ENCODE assay signal across 8 cellular contexts in the genomic region with DNA sequence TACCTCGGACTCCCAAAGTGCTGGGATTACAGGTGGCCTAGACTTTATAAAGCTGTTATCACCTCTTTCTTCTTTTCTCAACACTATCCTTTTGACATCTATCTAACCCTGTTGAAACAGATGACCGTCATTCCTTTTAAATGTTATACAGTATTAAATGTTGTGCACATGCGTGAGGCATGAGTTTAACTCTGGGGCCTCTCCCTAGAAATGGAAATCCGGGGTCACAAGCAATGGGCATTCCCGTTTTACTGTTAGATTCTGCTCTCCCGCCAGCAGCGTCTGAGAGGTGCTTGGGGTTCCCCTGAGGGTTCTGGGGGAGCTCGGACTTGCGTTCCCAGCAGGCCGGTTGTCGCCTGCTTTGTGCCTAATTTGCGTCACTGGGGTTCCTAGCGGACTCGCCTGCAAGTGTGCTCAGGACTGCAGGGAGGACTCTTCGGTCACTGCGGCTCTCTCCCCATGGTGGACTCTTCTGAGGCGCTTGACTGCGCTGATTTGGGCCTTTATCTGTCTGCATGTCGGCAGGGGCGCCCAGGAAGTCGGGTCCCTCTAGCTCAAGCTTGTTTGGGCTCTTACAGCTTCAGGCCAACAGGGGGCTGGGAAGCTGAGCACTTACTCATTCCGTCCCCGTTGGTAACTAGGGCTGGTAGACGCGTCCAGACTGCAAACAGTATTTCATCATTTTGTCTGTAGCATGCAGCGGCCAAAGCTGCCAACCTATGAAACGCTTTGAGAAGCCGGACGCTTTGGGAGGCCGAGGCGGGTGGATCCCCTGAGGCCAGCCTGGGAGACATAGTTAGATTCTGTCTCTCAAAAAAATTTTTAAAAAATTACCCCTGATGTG. TPM values are rescaled to one million over a fixed set of nuclear protein-coding genes. Genes with fewer than 3 reads are reported as not detected.
DNase-seq lines count a peak whose midpoint lies in the region; ATAC-seq, FAIRE-seq and TF ChIP-seq lines count a peak whose summit lies in the region.

No MANE protein-coding gene starts in this region.

- peaks cover 54% of the 10 kb centered on the region for H3K4me1 ChIP-seq in CD4-positive, CD25-positive, alpha-beta regulatory T cell (ENCODE audit: control insufficient read depth, insufficient read depth, low read length, poor library complexity, severe bottlenecking)
- H3K4me1 ChIP-seq in osteoblast (ENCODE audit: insufficient read depth, low read length) = peaks cover 19% of the 10 kb centered on the region

- H3K4me3 Mint-ChIP-seq in CD4-positive, CD25-positive, alpha-beta regulatory T cell = peak overlapping the region; percentile 86 to 97 (median 90)
- H3K4me3 Mint-ChIP-seq in activated naive CD4-positive, alpha-beta T cell treated with anti-CD3 and anti-CD28 coated beads, Interleukin-2, amount 10 ng/mL, durations not matched to agents 7 days and 5 days = peak overlapping the region; percentile 83

- DNase-seq in CD4-positive, CD25-positive, alpha-beta regulatory T cell = peak; percentile 50 to 90 (median 67)
- DNase-seq in GM19239 (ENCODE audit: insufficient read length, low spot score) (peak; percentile 73), SK-MEL-5 (ENCODE audit: low read depth, low spot score) (peak; percentile 21), globus pallidus (ENCODE audit: low spot score) (peak; percentile 74), osteoblast (ENCODE audit: insufficient read length, low spot score, missing footprints) (peak; percentile 98)
- DNase-seq in activated naive CD4-positive, alpha-beta T cell treated with anti-CD3 and anti-CD28 coated beads, Interleukin-2, amount 10 ng/mL, durations not matched to agents 7 days and 5 days = peak; percentile 78

- H3K27ac ChIP-seq in CD4-positive, CD25-positive, alpha-beta regulatory T cell (ENCODE audit: insufficient read depth, low read length, poor library complexity, severe bottlenecking) = peak overlapping the region; percentile 88
- H3K27ac ChIP-seq in osteoblast (ENCODE audit: low read depth, low read length) (peak overlapping the region; percentile 93), temporal lobe (ENCODE audit: low read depth, low read length) (peak overlapping the region; percentile 79)

- peak overlapping the region; percentile 92 to 97 (median 96) for H3K27ac Mint-ChIP-seq in CD4-positive, CD25-positive, alpha-beta regulatory T cell
- H3K27ac Mint-ChIP-seq in activated naive CD4-positive, alpha-beta T cell treated with anti-CD3 and anti-CD28 coated beads, Interleukin-2, amount 10 ng/mL, durations not matched to agents 7 days and 5 days = peak overlapping the region; percentile 98

- H3K4me2 ChIP-seq in osteoblast (ENCODE audit: insufficient read depth, low read length) = peak overlapping the region; percentile 89

- H3K36me3 ChIP-seq in CD4-positive, CD25-positive, alpha-beta regulatory T cell (ENCODE audit: control insufficient read depth, insufficient read depth, low read length) = peaks cover 22% of the 10 kb centered on the region
- peaks cover 30% of the 10 kb centered on the region for H3K36me3 ChIP-seq in osteoblast (ENCODE audit: insufficient read depth, low read length)

- peaks cover 0 to 1% (median 0%) of the 10 kb centered on the region in 7 donors for H3K9me3 Mint-ChIP-seq in CD4-positive, CD25-positive, alpha-beta regulatory T cell
- no peaks in the 10 kb centered on the region for H3K9me3 Mint-ChIP-seq in activated naive CD4-positive, alpha-beta T cell treated with anti-CD3 and anti-CD28 coated beads, Interleukin-2, amount 10 ng/mL, durations not matched to agents 7 days and 5 days

- CTCF ChIA-PET in activated naive CD4-positive, alpha-beta T cell treated with anti-CD3 and anti-CD28 coated beads, Interleukin-2, amount 10 ng/mL, durations not matched to agents 7 days and 5 days (lab: Charles Lee) = interaction anchor here (1.2 to 1.5 kb wide), 4 partner anchors 33 to 44 kb away, joined by 3 to 8 read pairs (median 4); no protein-coding TSS in a partner anchor

- H3K9me3 ChIP-seq in CD4-positive, CD25-positive, alpha-beta regulatory T cell (ENCODE audit: control insufficient read depth in 2 of 2, low read length in 2 of 2) = no peaks in the 10 kb centered on the region
- no peaks in the 10 kb centered on the region for H3K9me3 ChIP-seq in osteoblast (ENCODE audit: low read depth, low read length)

- H3K79me2 ChIP-seq in osteoblast (ENCODE audit: insufficient read depth, low read length) = peaks cover 27% of the 10 kb centered on the region

- peak; percentile 85 for FAIRE-seq in GM19239 (lab: Jason Lieb, UNC)

- TF ChIP-seq CTCF in osteoblast (IDR thresholded peaks at IDR 0.05; ENCODE audit: extremely low read depth, low read depth, low read length) = peak; percentile 62

- ATAC-seq in CD4-positive, CD25-positive, alpha-beta regulatory T cell (ENCODE audit: low read depth in 2 of 2) = peak; percentile 38 to 45
- peak; percentile 60 for ATAC-seq in HG03442 (IDR thresholded peaks at IDR 0.05; ENCODE audit: unreplicated experiment)

- H3K4me3 ChIP-seq in CD4-positive, CD25-positive, alpha-beta regulatory T cell (ENCODE audit: low read depth, low read length) = peak overlapping the region; percentile 24
- H3K4me3 ChIP-seq in osteoblast (ENCODE audit: insufficient read depth, low read length) = peak overlapping the region; percentile 78

- H4K20me1 ChIP-seq in osteoblast (ENCODE audit: insufficient read depth, low read length) = peaks cover 28% of the 10 kb centered on the region

- in situ Hi-C loops in SK-MEL-5 (cut with HindIII; ENCODE audit: low pct_unique_long_range_greater_than_20kb, low sequenced_read_pairs) = no loop called here

- H3K36me3 Mint-ChIP-seq in CD4-positive, CD25-positive, alpha-beta regulatory T cell = peaks cover 27% of the 10 kb centered on the region
- peaks cover 31% of the 10 kb centered on the region for H3K36me3 Mint-ChIP-seq in activated naive CD4-positive, alpha-beta T cell treated with anti-CD3 and anti-CD28 coated beads, Interleukin-2, amount 10 ng/mL, durations not matched to agents 7 days and 5 days

- H3K27me3 Mint-ChIP-seq in CD4-positive, CD25-positive, alpha-beta regulatory T cell = no peaks in the 10 kb centered on the region
- H3K27me3 Mint-ChIP-seq in activated naive CD4-positive, alpha-beta T cell treated with anti-CD3 and anti-CD28 coated beads, Interleukin-2, amount 10 ng/mL, durations not matched to agents 7 days and 5 days = no peaks in the 10 kb centered on the region

- H3K4me1 Mint-ChIP-seq in CD4-positive, CD25-positive, alpha-beta regulatory T cell = peaks cover 27 to 78% (median 44%) of the 10 kb centered on the region in 4 donors
- peaks cover 72% of the 10 kb centered on the region for H3K4me1 Mint-ChIP-seq in activated naive CD4-positive, alpha-beta T cell treated with anti-CD3 and anti-CD28 coated beads, Interleukin-2, amount 10 ng/mL, durations not matched to agents 7 days and 5 days

- H3K27me3 ChIP-seq in CD4-positive, CD25-positive, alpha-beta regulatory T cell (ENCODE audit: control insufficient read depth, insufficient read depth, low read length) = no peaks in the 10 kb centered on the region
- no peaks in the 10 kb centered on the region for H3K27me3 ChIP-seq in osteoblast (ENCODE audit: insufficient read depth, low read length)

- peak overlapping the region; percentile 91 for H2AFZ ChIP-seq in osteoblast (ENCODE audit: low read length)

RNA-seq across cellular contexts. Expression of a gene that starts 1.2 kb away (rescaled TPM):
- total RNA-seq in CD4-positive, CD25-positive, alpha-beta regulatory T cell = 298 TPM
- polyA plus RNA-seq in CD4-positive, CD25-positive, alpha-beta regulatory T cell = 100 to 1,000 TPM; 682 to 837 (median 733) TPM
- total RNA-seq in SK-MEL-5 (2014; rRNA removed; shearing (Covaris generic)) = 1,589 and 1,696 TPM in 2 replicates
- 660 and 683 TPM in 2 replicates for polyA plus RNA-seq in SK-MEL-5 (2015; cell fraction: cytosol; rRNA removed)
- polyA plus RNA-seq in SK-MEL-5 (2015; cell fraction: nucleus; rRNA removed) = 646 and 764 TPM in 2 replicates
- 355 and 436 TPM in 2 replicates for total RNA-seq in osteoblast
- total RNA-seq in temporal lobe = 199 TPM

RNA-seq across cellular contexts. Expression of a gene that starts 31.6 kb away (rescaled TPM):
- 29.5 TPM for total RNA-seq in CD4-positive, CD25-positive, alpha-beta regulatory T cell
- 10 to 100 TPM; 10.7 to 11.8 (median 11.4) TPM for polyA plus RNA-seq in CD4-positive, CD25-positive, alpha-beta regulatory T cell
- total RNA-seq in SK-MEL-5 (2014; rRNA removed; shearing (Covaris generic)) = 22.9 and 23.7 TPM in 2 replicates
- 15.5 and 21.1 TPM in 2 replicates for polyA plus RNA-seq in SK-MEL-5 (2015; cell fraction: cytosol; rRNA removed)
- 92.7 and 100 TPM in 2 replicates for polyA plus RNA-seq in SK-MEL-5 (2015; cell fraction: nucleus; rRNA removed)
- total RNA-seq in osteoblast (31.2 and 43.8 TPM in 2 replicates), temporal lobe (19.9 TPM)

Comparison
In these comparisons a context has a peak if more than half of its experiments do, and no peak if none do; other contexts are left out.
1. Peak in every context shown above with its lines: DNase-seq, ATAC-seq, H3K4me3 ChIP-seq and H3K27ac ChIP-seq.
2. DNase-seq: peak in every context shown above with its lines; median percentile 98 in osteoblast; 78 in activated naive CD4-positive, alpha-beta T cell treated with anti-CD3 and anti-CD28 coated beads, Interleukin-2, amount 10 ng/mL, durations not matched to agents 7 days and 5 days; 74 in globus pallidus; 73 in GM19239; 67 in CD4-positive, CD25-positive, alpha-beta regulatory T cell; 21 in SK-MEL-5.